In the genomic region with DNA sequence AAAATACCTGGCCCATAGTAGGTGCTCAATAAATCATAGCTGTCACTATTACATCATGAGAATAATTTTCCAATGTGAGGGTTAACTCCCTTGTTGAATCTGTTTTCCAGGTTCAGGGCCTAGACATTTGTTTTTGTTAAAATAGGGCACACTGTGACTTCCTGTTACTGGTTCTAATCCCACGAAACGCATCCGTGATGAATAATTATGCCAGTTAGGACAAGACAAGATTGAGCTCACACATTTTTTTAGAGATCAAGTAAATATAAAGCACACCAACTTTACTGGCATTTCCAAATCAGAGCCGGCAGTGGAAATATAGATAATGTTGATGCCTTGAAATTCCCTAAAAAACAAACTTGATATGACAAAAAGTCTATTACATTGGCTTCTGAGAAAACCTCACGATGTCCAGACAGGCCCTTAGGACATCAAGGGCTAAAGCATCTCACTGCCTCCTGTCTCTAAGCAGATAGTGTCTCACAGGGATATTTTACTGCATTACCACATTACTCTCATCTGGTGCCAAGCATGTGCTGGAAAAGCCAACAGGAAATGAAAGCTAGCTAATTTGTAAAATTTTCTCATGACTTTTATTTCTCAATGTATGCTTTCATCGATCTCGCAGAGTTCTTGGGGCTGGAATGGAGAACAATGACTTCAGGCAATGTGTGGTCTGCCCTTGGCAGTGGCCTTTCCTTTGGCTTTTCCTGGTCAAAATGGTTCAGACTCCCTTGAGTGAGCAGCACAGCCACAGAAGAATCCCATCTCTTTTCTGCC, we compare ENCODE assay signal across 31 cellular contexts.
DNase-seq lines count a peak whose midpoint lies in the region; ATAC-seq and TF ChIP-seq lines count a peak whose summit lies in the region.
"Had no signal": no experiment of that assay in that cellular context is flagged by ENCODE, and none has a peak within 500 bp of the region (broad histone marks: within the 10 kb centered on the region; RNA-seq: fewer than 3 reads in every experiment).

No MANE protein-coding gene starts in this region.

- H4K8ac ChIP-seq in IMR-90 (ENCODE audit: low read depth in 2 of 2, low read length in 2 of 2) = no peak overlapping the region

- no peak overlapping the region for H3K4me3 ChIP-seq in AG10803 (ENCODE audit: low read length)
- H3K4me3 ChIP-seq in IMR-90 (ENCODE audit: insufficient read depth, low read depth, low read length) = no peak overlapping the region
- no peak overlapping the region for H3K4me3 ChIP-seq in fibroblast of villous mesenchyme (ENCODE audit: low read depth, low read length)
- H3K4me3 ChIP-seq in aorta (ENCODE audit: low read length in 2 of 2) = no peak overlapping the region
- no peak overlapping the region for H3K4me3 ChIP-seq in dorsolateral prefrontal cortex
- H3K4me3 ChIP-seq: body of pancreas had no signal

- 0 out of 2 replicates have a peak overlapping the region, but pooled peaks have one; percentile 40 for H3K14ac ChIP-seq in IMR-90 (replicated peaks; ENCODE audit: low read depth, low read length)

- H2BK120ac ChIP-seq in IMR-90 (ENCODE audit: low read depth, low read length) = no peak overlapping the region

- no peaks in the 10 kb centered on the region for H3K9me1 ChIP-seq in IMR-90 (ENCODE audit: insufficient read depth, low read length)

- no peaks in the 10 kb centered on the region for H3K36me3 ChIP-seq in IMR-90 (ENCODE audit: control insufficient read depth, insufficient read depth, low read length)
- H3K36me3 ChIP-seq in aorta (ENCODE audit: control insufficient read depth in 1 of 2, insufficient read depth in 2 of 2, low read length in 1 of 2) = no peaks in the 10 kb centered on the region
- H3K36me3 ChIP-seq: BE2C had no signal

- no peak for TF ChIP-seq RAD21 in IMR-90 (IDR thresholded peaks at IDR 0.05; ENCODE audit: low read length)

- no peak overlapping the region for H2BK5ac ChIP-seq in IMR-90 (ENCODE audit: low read depth, low read length, poor library complexity, severe bottlenecking)

- ATAC-seq in IMR-90 (ENCODE audit: low read depth) (no peak), HG02852 (IDR thresholded peaks at IDR 0.05; ENCODE audit: unreplicated experiment) (no peak), aorta (ENCODE audit: low FRiP score) (no peak), HG03095 (IDR thresholded peaks at IDR 0.05; ENCODE audit: unreplicated experiment) (no peak)
- ATAC-seq: body of pancreas; naive thymus-derived CD8-positive, alpha-beta T cell; Right ventricle myocardium inferior; stimulated activated naive CD8-positive, alpha-beta T cell treated with anti-CD3 and anti-CD28 coated beads, Interleukin-15, amount 100 ng/mL, for 72 hours had no signal

- H3K4me3 Mint-ChIP-seq in chondrocyte (ENCODE audit: unreplicated experiment) = no peak overlapping the region
- H3K4me3 Mint-ChIP-seq: CD8-positive, alpha-beta memory T cell; naive thymus-derived CD8-positive, alpha-beta T cell; stimulated activated naive CD8-positive, alpha-beta T cell treated with anti-CD3 and anti-CD28 coated beads, Interleukin-15, amount 100 ng/mL, for 72 hours; T-helper 2 cell treated with Interferon-gamma antibody and Interleukin-4, amounts not matched to agents 5 μg/mL and 100 μg/mL, for 36 hours had no signal

- peaks cover 3% of the 10 kb centered on the region for H3K4me1 ChIP-seq in IMR-90 (ENCODE audit: control insufficient read depth, insufficient read depth, low read length)
- no peaks in the 10 kb centered on the region for H3K4me1 ChIP-seq in aorta (ENCODE audit: control insufficient read depth in 1 of 2, insufficient read depth in 2 of 2, low read length in 2 of 2)
- H3K4me1 ChIP-seq: BE2C, body of pancreas had no signal

- H3K79me1 ChIP-seq in IMR-90 (ENCODE audit: low read depth in 1 of 2, low read length in 2 of 2) = no peaks in the 10 kb centered on the region

- CTCF ChIA-PET in IMR-90 (lab: Yijun Ruan, JAX) = interaction anchor here (0.7 kb wide), 1 partner anchor 13 kb away, joined by 5 read pairs; no protein-coding TSS in a partner anchor

- no peaks in the 10 kb centered on the region for H3K27me3 ChIP-seq in IMR-90 (ENCODE audit: control insufficient read depth, insufficient read depth, low read length)
- no peaks in the 10 kb centered on the region for H3K27me3 ChIP-seq in aorta (ENCODE audit: control insufficient read depth in 1 of 2, insufficient read depth in 2 of 2, low read length in 1 of 2)
- peaks cover 0 to 12% (median 0%) of the 10 kb centered on the region in 45 donors for H3K27me3 ChIP-seq in dorsolateral prefrontal cortex
- H3K27me3 ChIP-seq: BE2C, body of pancreas had no signal

- intact Hi-C loops in IMR-90 (cut with micrococcal nuclease) = no loop called here
- intact Hi-C loops in aorta (cut with DNase I) = no loop called here
- intact Hi-C loops in dorsolateral prefrontal cortex (cut with DNase I) = no loop called here

- no peak overlapping the region for H3K23ac ChIP-seq in IMR-90 (ENCODE audit: low read depth, low read length)

- no peaks in the 10 kb centered on the region for H4K20me1 ChIP-seq in IMR-90 (ENCODE audit: insufficient read depth, low read length)

- H3K9ac ChIP-seq in IMR-90 (ENCODE audit: low read depth, low read length) = no peak overlapping the region

- H3K27ac Mint-ChIP-seq in chondrocyte (ENCODE audit: unreplicated experiment) = peak overlapping the region; percentile 76
- H3K27ac Mint-ChIP-seq: CD8-positive, alpha-beta memory T cell; naive thymus-derived CD8-positive, alpha-beta T cell; stimulated activated naive CD8-positive, alpha-beta T cell treated with anti-CD3 and anti-CD28 coated beads, Interleukin-15, amount 100 ng/mL, for 72 hours; T-helper 2 cell treated with Interferon-gamma antibody and Interleukin-4, amounts not matched to agents 5 μg/mL and 100 μg/mL, for 36 hours had no signal

- peaks cover 38% of the 10 kb centered on the region for H3K4me1 Mint-ChIP-seq in chondrocyte (ENCODE audit: low read depth)
- H3K4me1 Mint-ChIP-seq: CD8-positive, alpha-beta memory T cell; naive thymus-derived CD8-positive, alpha-beta T cell; stimulated activated naive CD8-positive, alpha-beta T cell treated with anti-CD3 and anti-CD28 coated beads, Interleukin-15, amount 100 ng/mL, for 72 hours had no signal

- no peak overlapping the region for H4K91ac ChIP-seq in IMR-90 (ENCODE audit: insufficient read depth, low read depth, low read length)

- H3K4ac ChIP-seq in IMR-90 (ENCODE audit: low read depth, low read length) = 0 out of 2 replicates have a peak overlapping the region, but pooled peaks have one; percentile 34

- POLR2A ChIA-PET in IMR-90 (lab: Charles Lee; ENCODE audit: unreplicated experiment) = no interaction called here

- H3K9me3 ChIP-seq in IMR-90 (ENCODE audit: control insufficient read depth, insufficient read depth, low read length) = no peaks in the 10 kb centered on the region
- H3K9me3 ChIP-seq in aorta (ENCODE audit: control insufficient read depth, low read length) = no peaks in the 10 kb centered on the region
- H3K9me3 ChIP-seq: BE2C, body of pancreas had no signal

- H3K9me3 Mint-ChIP-seq in chondrocyte (ENCODE audit: low read depth) = peaks cover 3% of the 10 kb centered on the region
- H3K9me3 Mint-ChIP-seq: stimulated activated naive CD8-positive, alpha-beta T cell treated with anti-CD3 and anti-CD28 coated beads, Interleukin-15, amount 100 ng/mL, for 72 hours; T-helper 2 cell treated with Interferon-gamma antibody and Interleukin-4, amounts not matched to agents 5 μg/mL and 100 μg/mL, for 36 hours had no signal

- H3K4me2 ChIP-seq in IMR-90 (ENCODE audit: low read depth, low read length) = no peak overlapping the region

- H2BK20ac ChIP-seq in IMR-90 (ENCODE audit: low read depth, low read length) = no peak overlapping the region; the same call in 1 of the 2 replicates

- no TSS peak for BruUV-seq in IMR-90 (replicated peaks; lab: Mats Ljungman, UMichigan)

- dilution Hi-C loops in IMR-90 (cut with HindIII; ENCODE audit: low sequenced_read_pairs, unreplicated experiment) = no loop called here

- H2AFZ ChIP-seq in IMR-90 (replicated peaks; ENCODE audit: low read length, poor library complexity) = no peak overlapping the region

- H3K36me3 Mint-ChIP-seq in chondrocyte (ENCODE audit: low read depth) = peaks cover 7% of the 10 kb centered on the region
- H3K36me3 Mint-ChIP-seq: CD8-positive, alpha-beta memory T cell; naive thymus-derived CD8-positive, alpha-beta T cell had no signal

- no peak overlapping the region for H2AK9ac ChIP-seq in IMR-90 (replicated peaks; ENCODE audit: low read depth, low read length, poor library complexity)

- H3K27ac ChIP-seq in IMR-90 (ENCODE audit: insufficient read depth, low read length) (no peak overlapping the region), aorta (ENCODE audit: low read depth in 1 of 2, low read length in 2 of 2) (no peak overlapping the region), dorsolateral prefrontal cortex (no peak overlapping the region)
- H3K27ac ChIP-seq: body of pancreas, HL-60, VCaP had no signal

- TF ChIP-seq POLR2A in IMR-90 (IDR thresholded peaks at IDR 0.05; ENCODE audit: low read depth, low read length) = no peak

- H3K27me3 Mint-ChIP-seq in chondrocyte (ENCODE audit: low read depth) = no peaks in the 10 kb centered on the region
- H3K27me3 Mint-ChIP-seq: stimulated activated naive CD8-positive, alpha-beta T cell treated with anti-CD3 and anti-CD28 coated beads, Interleukin-15, amount 100 ng/mL, for 72 hours had no signal

- WGBS in IMR-90 (ENCODE audit: extremely low coverage in 2 of 2, insufficient read length in 1 of 2), 2 experiments = 92% methylated on average over 4 of the region's 7 CpGs; no CpG with 5 or more reads in 1 of the 2 experiments
- WGBS in aorta, 2 donors = 84 to 88% methylated on average over 7 of the region's 7 CpGs

- in situ Hi-C loops in IMR-90 (cut with MboI; ENCODE audit: low sequenced_read_pairs) = no loop called here

- no peak overlapping the region for H4K5ac ChIP-seq in IMR-90 (ENCODE audit: low read depth, low read length)

- no peak overlapping the region for H2BK15ac ChIP-seq in IMR-90 (ENCODE audit: low read depth, low read length)

- DNase-seq in AG10803 (ENCODE audit: low read depth) (peak; percentile 40), IMR-90 (no peak), chondrocyte (ENCODE audit: low spot score) (no peak), fibroblast of villous mesenchyme (ENCODE audit: low read depth) (peak; percentile 25), aorta (no peak), dorsolateral prefrontal cortex (no peak)
- DNase-seq: activated CD4-positive, alpha-beta T cell treated with anti-CD3 and anti-CD28 coated beads for 48 hours; activated naive CD4-positive, alpha-beta T cell; activated T-cell treated with anti-CD3 and anti-CD28 coated beads, Interleukin-2, amount 50 U/mL, for 48 hours; BE2C; body of pancreas; CD8-positive, alpha-beta memory T cell; effector CD4-positive, alpha-beta T cell; GDM1; islet precursor cell; naive thymus-derived CD8-positive, alpha-beta T cell; NCI-H1048; NCI-H1694; NCI-H2171 treated with DMSO at 0.1 percent for 48 hours; NCI-H510A treated with DMSO at 0.1 percent for 48 hours; nucleus accumbens; small intestine; stimulated activated CD4-positive, alpha-beta T cell treated with anti-CD3 and anti-CD28 coated beads, Interleukin-1b, Interleukin-23, amount 100 ng/mL, for 48 hours; stimulated activated CD8-positive, alpha-beta memory T cell treated with anti-CD3 and anti-CD28 coated beads, Interleukin-4, amount 100 ng/mL, for 48 hours; stimulated activated naive CD8-positive, alpha-beta T cell treated with anti-CD3 and anti-CD28 coated beads, Interleukin-15, amount 100 ng/mL, for 72 hours had no signal

- H3K56ac ChIP-seq in IMR-90 (ENCODE audit: extremely low read depth, insufficient read depth, low read length) = no peak overlapping the region

- no peak overlapping the region for H3K18ac ChIP-seq in IMR-90 (ENCODE audit: low read depth, low read length)

- H2AK5ac ChIP-seq in IMR-90 (ENCODE audit: low read depth, low read length) = no peak overlapping the region

- TF ChIP-seq CTCF in AG10803 (conservative IDR thresholded peaks at IDR 0.05; ENCODE audit: low read length) (no peak), IMR-90 (conservative IDR thresholded peaks at IDR 0.05; ENCODE audit: low read depth, low read length) (no peak), chondrocyte (IDR thresholded peaks at IDR 0.05) (no peak), fibroblast of villous mesenchyme (IDR thresholded peaks at IDR 0.05; ENCODE audit: insufficient read depth, low read depth, low read length) (no peak), dorsolateral prefrontal cortex (IDR thresholded peaks at IDR 0.05 in 54 of 56, conservative IDR thresholded peaks at IDR 0.05 in 2 of 56; ENCODE audit: low read depth in 1 of 56, partially characterized antibody in 56 of 56) (no peak)

Comparison
In these comparisons a context has a peak if more than half of its experiments do, and no peak if none do; other contexts are left out.
1. DNase-seq: peak in AG10803 (single experiment) and fibroblast of villous mesenchyme (single experiment); none in IMR-90 (single experiment), chondrocyte (single experiment), aorta (0 of 2) and dorsolateral prefrontal cortex (0 of 10).